ENCODE assay signal across 22 cellular contexts in genomic region chr7:29332027-29332806, GRCh38.
DNase-seq lines count a peak whose midpoint lies in the region; ATAC-seq and TF ChIP-seq lines count a peak whose summit lies in the region.
"Had no signal": no experiment of that assay in that cellular context is flagged by ENCODE, and none has a peak within 500 bp of the region (broad histone marks: within the 10 kb centered on the region; RNA-seq: fewer than 3 reads in every experiment).

No MANE protein-coding gene starts in this region.

- no peak overlapping the region for H3K9ac ChIP-seq in MM.1S (ENCODE audit: low read length)

- H3K4me3 ChIP-seq in dorsolateral prefrontal cortex (peak overlapping the region in 34 of 59 donors; percentile 1 to 53 (median 28)), MM.1S (ENCODE audit: low read length) (no peak overlapping the region), brain microvascular endothelial cell (ENCODE audit: low read depth, low read length) (no peak overlapping the region)
- H3K4me3 ChIP-seq: ascending aorta, GM12878, hepatocyte, thoracic aorta had no signal

- H3K27me3 ChIP-seq in dorsolateral prefrontal cortex (no peaks in the 10 kb centered on the region), MM.1S (replicated peaks; ENCODE audit: insufficient read depth, low read length) (no peaks in the 10 kb centered on the region), brain microvascular endothelial cell (replicated peaks) (peaks cover 4% of the 10 kb centered on the region)
- H3K27me3 ChIP-seq: ascending aorta, hepatocyte had no signal

- H3K36me3 Mint-ChIP-seq in chondrocyte (ENCODE audit: low read depth), result no peaks in the 10 kb centered on the region
- H3K36me3 Mint-ChIP-seq: activated CD8-positive, alpha-beta memory T cell treated with anti-CD3 and anti-CD28 coated beads, Interleukin-2, amount 10 ng/mL, durations not matched to agents 7 days and 5 days; CD4-positive, CD25-positive, alpha-beta regulatory T cell had no signal

- 0 out of 2 replicates have a peak, but pooled peaks cover 5% of the 10 kb centered on the region for H3K4me1 ChIP-seq in MM.1S (ENCODE audit: low read length)

- ATAC-seq in HG02610 (IDR thresholded peaks at IDR 0.05; ENCODE audit: unreplicated experiment), result no peak
- ATAC-seq: activated CD8-positive, alpha-beta memory T cell treated with anti-CD3 and anti-CD28 coated beads, Interleukin-2, amount 10 ng/mL, durations not matched to agents 7 days and 5 days; GM12878; Right ventricle myocardium inferior had no signal

- H3K27ac Mint-ChIP-seq in chondrocyte (ENCODE audit: unreplicated experiment), result no peak overlapping the region
- H3K27ac Mint-ChIP-seq: activated CD8-positive, alpha-beta memory T cell treated with anti-CD3 and anti-CD28 coated beads, Interleukin-2, amount 10 ng/mL, durations not matched to agents 7 days and 5 days had no signal

- H3K9me3 Mint-ChIP-seq in chondrocyte (ENCODE audit: low read depth), result no peaks in the 10 kb centered on the region

- H3F3A ChIP-seq in MM.1S (ENCODE audit: insufficient read depth, low read length), result no peaks in the 10 kb centered on the region

- peak; percentile 43 for DNase-seq in DMS 273 (lab: John Stamatoyannopoulos, UW; ENCODE audit: unreplicated experiment)
- DNase-seq in DMS 273 treated with DMSO at 0.1 percent for 48 hours (lab: John Stamatoyannopoulos, UW), result no peak
- DNase-seq in NCI-H2227 treated with DMSO at 0.1 percent for 48 hours (lab: John Stamatoyannopoulos, UW), result peak; percentile 89
- DNase-seq in dorsolateral prefrontal cortex, result peak in 4 of 10 donors; percentile 37 to 56 (median 46)
- DNase-seq in MM.1S, result no peak
- DNase-seq in chondrocyte (ENCODE audit: low spot score), result no peak
- no peak for DNase-seq in brain microvascular endothelial cell
- DNase-seq: activated CD4-positive, CD25-positive, alpha-beta regulatory T cell treated with anti-CD3 and anti-CD28 coated beads, Interleukin-2, amount 50 U/mL, for 72 hours; activated CD8-positive, alpha-beta memory T cell treated with anti-CD3 and anti-CD28 coated beads, Interleukin-2, amount 10 ng/mL, durations not matched to agents 7 days and 5 days; activated gamma-delta T cell treated with Interleukin-2 at 50 U/mL for 16 hours; CD4-positive, CD25-positive, alpha-beta regulatory T cell; H7; kidney; NK-92 treated with Interleukin-12 subunit alpha and Interleukin-12 subunit beta, amount 100 ng/mL, for 24 hours; T-helper 2 cell had no signal

- H3K9me2 ChIP-seq in MM.1S (replicated peaks; ENCODE audit: insufficient read depth, low read length), result no peaks in the 10 kb centered on the region

- in situ Hi-C loops in brain microvascular endothelial cell (cut with HindIII; ENCODE audit: low pct_ligation_motif_present, low sequenced_read_pairs), result no loop called here

- TF ChIP-seq CTCF in dorsolateral prefrontal cortex (IDR thresholded peaks at IDR 0.05 in 54 of 56, conservative IDR thresholded peaks at IDR 0.05 in 2 of 56; ENCODE audit: low read depth in 1 of 56, partially characterized antibody in 56 of 56), result peak in 1 of 56 donors; percentile 17
- no peak for TF ChIP-seq CTCF in MM.1S (IDR thresholded peaks at IDR 0.05; ENCODE audit: low read length)
- TF ChIP-seq CTCF in chondrocyte (IDR thresholded peaks at IDR 0.05), result no peak
- TF ChIP-seq CTCF in brain microvascular endothelial cell (IDR thresholded peaks at IDR 0.05; ENCODE audit: low read depth, low read length, missing control alignments), result no peak

- H3K36me3 ChIP-seq in MM.1S (replicated peaks; ENCODE audit: insufficient read depth, low read length) (no peaks in the 10 kb centered on the region), brain microvascular endothelial cell (replicated peaks) (no peaks in the 10 kb centered on the region)
- H3K36me3 ChIP-seq: ascending aorta, thoracic aorta had no signal

- peaks cover 3% of the 10 kb centered on the region for H3K27me3 Mint-ChIP-seq in chondrocyte (ENCODE audit: low read depth)
- H3K27me3 Mint-ChIP-seq: activated CD8-positive, alpha-beta memory T cell treated with anti-CD3 and anti-CD28 coated beads, Interleukin-2, amount 10 ng/mL, durations not matched to agents 7 days and 5 days had no signal

- H2AFZ ChIP-seq in MM.1S (ENCODE audit: low read length), result no peak overlapping the region
- H2AFZ ChIP-seq: hepatocyte had no signal

- H3K9me3 ChIP-seq in MM.1S (replicated peaks; ENCODE audit: insufficient read depth, low read length), result no peaks in the 10 kb centered on the region
- H3K9me3 ChIP-seq: ascending aorta, thoracic aorta had no signal

- no peaks in the 10 kb centered on the region for H3K79me2 ChIP-seq in MM.1S (ENCODE audit: low read length)
- H3K79me2 ChIP-seq: hepatocyte had no signal

- intact Hi-C loops in dorsolateral prefrontal cortex (cut with DNase I), result no loop called here

- H3K4me3 Mint-ChIP-seq in chondrocyte (ENCODE audit: unreplicated experiment), result no peak overlapping the region
- H3K4me3 Mint-ChIP-seq: activated CD8-positive, alpha-beta memory T cell treated with anti-CD3 and anti-CD28 coated beads, Interleukin-2, amount 10 ng/mL, durations not matched to agents 7 days and 5 days; CD4-positive, CD25-positive, alpha-beta regulatory T cell had no signal

- H3K4me1 Mint-ChIP-seq in chondrocyte (ENCODE audit: low read depth), result peaks cover 30% of the 10 kb centered on the region
- H3K4me1 Mint-ChIP-seq: CD4-positive, CD25-positive, alpha-beta regulatory T cell had no signal

- H3K27ac ChIP-seq in dorsolateral prefrontal cortex (peak overlapping the region in 58 of 59 donors; percentile 11 to 100 (median 87)), MM.1S (ENCODE audit: low read length) (no peak overlapping the region), brain microvascular endothelial cell (no peak overlapping the region)
- H3K27ac ChIP-seq: 22Rv1, ascending aorta, hepatocyte, thoracic aorta had no signal

- H4K20me1 ChIP-seq in MM.1S (ENCODE audit: insufficient read depth, low read length), result no peaks in the 10 kb centered on the region

- no peak overlapping the region for H3K4me2 ChIP-seq in MM.1S (ENCODE audit: low read depth, low read length)
- H3K4me2 ChIP-seq: hepatocyte had no signal

Comparison
In these comparisons a context has a peak if more than half of its experiments do, and no peak if none do; other contexts are left out.
1. DNase-seq: peak in DMS 273 (single experiment) and NCI-H2227 treated with DMSO at 0.1 percent for 48 hours (single experiment); none in DMS 273 treated with DMSO at 0.1 percent for 48 hours (single experiment), MM.1S (single experiment), chondrocyte (single experiment) and brain microvascular endothelial cell (single experiment).
2. H3K27ac ChIP-seq: peak in dorsolateral prefrontal cortex (58 of 59); none in MM.1S (single experiment) and brain microvascular endothelial cell (single experiment).
3. H3K4me3 ChIP-seq: peak in dorsolateral prefrontal cortex (34 of 59); none in MM.1S (single experiment) and brain microvascular endothelial cell (single experiment).